Comparison of ENCODE assay signal across 10 cellular contexts in genomic region chr14:81535399-81536124, GRCh38. TPM values are rescaled to one million over a fixed set of nuclear protein-coding genes. Genes with fewer than 3 reads are reported as not detected.
DNase-seq lines count a peak whose midpoint lies in the region; ATAC-seq and TF ChIP-seq lines count a peak whose summit lies in the region.
"Had no signal": no experiment of that assay in that cellular context is flagged by ENCODE, and none has a peak within 500 bp of the region (broad histone marks: within the 10 kb centered on the region; RNA-seq: fewer than 3 reads in every experiment).

No MANE protein-coding gene starts in this region.

- POLR2A ChIA-PET in GM10248 (lab: Yijun Ruan, JAX): no interaction called here

- CTCF ChIA-PET in GM10248 (lab: Yijun Ruan, JAX): interaction anchor here (1.6 kb wide), 1 partner anchor 25 kb away, joined by 3 read pairs; no protein-coding TSS in a partner anchor
- CTCF ChIA-PET in activated CD8-positive, alpha-beta memory T cell treated with anti-CD3 and anti-CD28 coated beads, Interleukin-2, amount 10 ng/mL, durations not matched to agents 7 days and 5 days (lab: Charles Lee): interaction anchor here (1.6 kb wide), 1 partner anchor 14 kb away, joined by 3 read pairs; no protein-coding TSS in a partner anchor

- peaks cover 17% of the 10 kb centered on the region for H3K4me1 Mint-ChIP-seq in memory B cell
- peaks cover 34% of the 10 kb centered on the region for H3K4me1 Mint-ChIP-seq in activated CD8-positive, alpha-beta memory T cell treated with anti-CD3 and anti-CD28 coated beads, Interleukin-2, amount 10 ng/mL, durations not matched to agents 7 days and 5 days

- peaks cover 3% of the 10 kb centered on the region for H3K9me3 Mint-ChIP-seq in memory B cell
- H3K9me3 Mint-ChIP-seq in activated CD8-positive, alpha-beta memory T cell treated with anti-CD3 and anti-CD28 coated beads, Interleukin-2, amount 10 ng/mL, durations not matched to agents 7 days and 5 days (ENCODE audit: low read depth): peaks cover 3% of the 10 kb centered on the region

- H3K4me3 Mint-ChIP-seq in memory B cell: peak overlapping the region; percentile 62
- no peak overlapping the region for H3K4me3 Mint-ChIP-seq in activated CD8-positive, alpha-beta memory T cell treated with anti-CD3 and anti-CD28 coated beads, Interleukin-2, amount 10 ng/mL, durations not matched to agents 7 days and 5 days

- H3K27me3 ChIP-seq in H7 (ENCODE audit: control insufficient read depth, insufficient read depth, low read length): no peaks in the 10 kb centered on the region

- H3K27me3 Mint-ChIP-seq in memory B cell: peaks cover 3% of the 10 kb centered on the region
- peaks cover 8% of the 10 kb centered on the region for H3K27me3 Mint-ChIP-seq in activated CD8-positive, alpha-beta memory T cell treated with anti-CD3 and anti-CD28 coated beads, Interleukin-2, amount 10 ng/mL, durations not matched to agents 7 days and 5 days

- TF ChIP-seq CTCF in GM10248 (IDR thresholded peaks at IDR 0.05; ENCODE audit: control extremely low read depth, extremely low read depth, low read depth, missing control alignments): no peak
- TF ChIP-seq CTCF in foreskin fibroblast (IDR thresholded peaks at IDR 0.05; ENCODE audit: low read depth, low read length): no peak

- ATAC-seq in GM19463 (IDR thresholded peaks at IDR 0.05; ENCODE audit: unreplicated experiment) (peak; percentile 15), HG03457 (IDR thresholded peaks at IDR 0.05; ENCODE audit: unreplicated experiment) (peak; percentile 27), memory B cell (ENCODE audit: low read depth) (peak; percentile 22)
- ATAC-seq in activated CD8-positive, alpha-beta memory T cell treated with anti-CD3 and anti-CD28 coated beads, Interleukin-2, amount 10 ng/mL, durations not matched to agents 7 days and 5 days: no peak
- ATAC-seq: Panc1 had no signal

- H3K36me3 ChIP-seq in H7 (replicated peaks; ENCODE audit: control insufficient read depth, insufficient read depth, low read length): no peaks in the 10 kb centered on the region

- H3K4me3 ChIP-seq in H7 (ENCODE audit: insufficient read depth, low read depth, low read length) (no peak overlapping the region), foreskin fibroblast (ENCODE audit: low read depth in 1 of 2, low read length in 2 of 2) (no peak overlapping the region)

- H3K36me3 Mint-ChIP-seq in memory B cell: peaks cover 3% of the 10 kb centered on the region
- peaks cover 6% of the 10 kb centered on the region for H3K36me3 Mint-ChIP-seq in activated CD8-positive, alpha-beta memory T cell treated with anti-CD3 and anti-CD28 coated beads, Interleukin-2, amount 10 ng/mL, durations not matched to agents 7 days and 5 days

- H3K27ac Mint-ChIP-seq in memory B cell: peak overlapping the region; percentile 5
- H3K27ac Mint-ChIP-seq in activated CD8-positive, alpha-beta memory T cell treated with anti-CD3 and anti-CD28 coated beads, Interleukin-2, amount 10 ng/mL, durations not matched to agents 7 days and 5 days: no peak overlapping the region

- DNase-seq in GM10248 (ENCODE audit: extremely low spot score): peak; percentile 26
- DNase-seq in memory B cell (ENCODE audit: low spot score in 2 of 2): no peak
- DNase-seq in activated CD8-positive, alpha-beta memory T cell treated with anti-CD3 and anti-CD28 coated beads, Interleukin-2, amount 10 ng/mL, durations not matched to agents 7 days and 5 days: no peak
- no peak for DNase-seq in H7
- DNase-seq in foreskin fibroblast: no peak
- DNase-seq in hepatic stellate cell (ENCODE audit: low spot score): no peak
- DNase-seq: activated CD8-positive, alpha-beta memory T cell treated with anti-CD3 and anti-CD28 coated beads, Interleukin-2, amount 50 U/mL, for 4 hours had no signal

RNA-seq across cellular contexts. Expression of gene SEL1L, which starts 1.9 kb away (rescaled TPM):
- total RNA-seq in activated CD8-positive, alpha-beta memory T cell treated with anti-CD3 and anti-CD28 coated beads, Interleukin-2, amount 10 ng/mL, durations not matched to agents 7 days and 5 days: 10 to 100 TPM; 59.0 to 65.3 TPM
- total RNA-seq in H7 (2014; rRNA removed; shearing (Covaris generic)): 15.6 and 15.7 TPM in 2 replicates
